ENCODE assay signal across 8 cellular contexts in genomic region chr1:193059282-193060225, GRCh38. TPM values are rescaled to one million over a fixed set of nuclear protein-coding genes. Genes with fewer than 3 reads are reported as not detected.
DNase-seq lines count a peak whose midpoint lies in the region; ATAC-seq and TF ChIP-seq lines count a peak whose summit lies in the region.

Gene RO60, plus strand, starts transcription at chr1:193059612. Its CDS starts 9,443 bp downstream, at chr1:193069055.
Gene UCHL5, minus strand, starts transcription at chr1:193059360. Its CDS starts 100 bp downstream, at chr1:193059260.

- H3K4me1 ChIP-seq in testis, result peaks cover 21% of the 10 kb centered on the region

- peak within 1 kb of the TSS; percentile 95 to 97 for H3K27ac ChIP-seq in testis

- peak within 1 kb of the TSS; percentile 97 to 99 for H3K27ac Mint-ChIP-seq in activated naive CD4-positive, alpha-beta T cell treated with anti-CD3 and anti-CD28 coated beads, Interleukin-2, amount 50 U/mL, for 72 hours

- TF ChIP-seq POLR2A in testis (IDR thresholded peaks at IDR 0.05), result peak; percentile 58

- DNase-seq in GM10248 (ENCODE audit: extremely low spot score) (peak; percentile 93), NCI-H1092 treated with DMSO at 0.1 percent for 48 hours (lab: John Stamatoyannopoulos, UW) (peak; percentile 99), SKM-1 (lab: John Stamatoyannopoulos, UW; ENCODE audit: unreplicated experiment) (peak; percentile 100), glomerular endothelial cell (ENCODE audit: extremely low read depth, low read depth, low spot score) (peak; percentile 78), omental fat pad (ENCODE audit: low spot score) (peak; percentile 72), testis (peak; percentile 98)
- DNase-seq in activated naive CD4-positive, alpha-beta T cell treated with anti-CD3 and anti-CD28 coated beads, Interleukin-2, amount 50 U/mL, for 72 hours (ENCODE audit: low spot score in 2 of 2), result peak; percentile 90 to 96

- ATAC-seq in HG02610 (IDR thresholded peaks at IDR 0.05; ENCODE audit: unreplicated experiment) (peak; percentile 95), omental fat pad (ENCODE audit: low FRiP score) (peak; percentile 98)
- peak; percentile 88 to 95 for ATAC-seq in activated naive CD4-positive, alpha-beta T cell treated with anti-CD3 and anti-CD28 coated beads, Interleukin-2, amount 50 U/mL, for 72 hours

- H3K9me3 Mint-ChIP-seq in activated naive CD4-positive, alpha-beta T cell treated with anti-CD3 and anti-CD28 coated beads, Interleukin-2, amount 50 U/mL, for 72 hours, result no peaks in the 10 kb centered on the region

- 0 to 1% methylated on average over 23 to 80 of the region's 81 CpGs for WGBS in testis, 2 donors

- H3K36me3 ChIP-seq in testis (ENCODE audit: low read depth, missing control alignments), result no peaks in the 10 kb centered on the region

- no peaks in the 10 kb centered on the region for H3K27me3 ChIP-seq in testis

- TF ChIP-seq CTCF in GM10248 (IDR thresholded peaks at IDR 0.05; ENCODE audit: control extremely low read depth, extremely low read depth, low read depth, missing control alignments) (peak; percentile 21), omental fat pad (IDR thresholded peaks at IDR 0.05) (no peak), testis (IDR thresholded peaks at IDR 0.05) (peak in 1 of 3 experiments; percentile 6)

- H3K4me3 ChIP-seq in testis, result peak within 1 kb of the TSS; percentile 91 to 96

- CTCF ChIA-PET in GM10248 (lab: Yijun Ruan, JAX), result interaction anchor here (0.8 to 2.7 kb wide), 13 partner anchors 12 to 254 kb away, joined by 3 to 21 read pairs (median 5); partner anchors contain the start of genes CDC73 and GLRX2

- H3K9me3 ChIP-seq in testis, result no peaks in the 10 kb centered on the region

- POLR2A ChIA-PET in GM10248 (lab: Yijun Ruan, JAX), result interaction anchor here (0.5 to 2.0 kb wide), 5 partner anchors 45 to 253 kb away, joined by 3 to 15 read pairs (median 4); partner anchors contain the start of genes GLRX2 and RGS2

- intact Hi-C loops in testis (cut with DNase I; ENCODE audit: low total_unique reads), result loop anchor here (1.0 kb wide), 1 partner anchor 63 kb away; the partner anchor contains the start of gene CDC73

- H3K36me3 Mint-ChIP-seq in activated naive CD4-positive, alpha-beta T cell treated with anti-CD3 and anti-CD28 coated beads, Interleukin-2, amount 50 U/mL, for 72 hours, result peaks cover 33 to 39% of the 10 kb centered on the region in 2 donors

RNA-seq across cellular contexts. Expression of gene RO60, which starts in this region (rescaled TPM):
- 10 to 100 TPM; 48.2 to 68.9 TPM for total RNA-seq in activated naive CD4-positive, alpha-beta T cell treated with anti-CD3 and anti-CD28 coated beads, Interleukin-2, amount 50 U/mL, for 72 hours
- total RNA-seq in glomerular endothelial cell, result 76.0 and 85.9 TPM in 2 replicates
- 100 to 1,000 TPM in 1 of 4 donors, 10 to 100 TPM in 3; 64.5 to 119 (median 67.9) TPM for total RNA-seq in omental fat pad
- total RNA-seq in testis, result 10 to 100 TPM; 95.8 to 96.3 TPM
- 26.7 TPM for polyA plus RNA-seq in testis (ENCODE audit: insufficient read depth, low read depth, low replicate concordance)

RNA-seq across cellular contexts. Expression of gene UCHL5, which starts in this region (rescaled TPM):
- 10 to 100 TPM; 41.6 to 71.9 TPM for total RNA-seq in activated naive CD4-positive, alpha-beta T cell treated with anti-CD3 and anti-CD28 coated beads, Interleukin-2, amount 50 U/mL, for 72 hours
- total RNA-seq in glomerular endothelial cell, result 17.7 and 31.3 TPM in 2 replicates
- total RNA-seq in omental fat pad, result 10 to 100 TPM; 19.4 to 59.6 (median 26.3) TPM
- 10 to 100 TPM; 38.5 to 55.5 TPM for total RNA-seq in testis
- 17.9 TPM for polyA plus RNA-seq in testis (ENCODE audit: insufficient read depth, low read depth, low replicate concordance)

Comparison
In these comparisons a context has a peak if more than half of its experiments do, and no peak if none do; other contexts are left out.
1. Peak in every context shown above with its lines: DNase-seq, ATAC-seq, H3K4me3 ChIP-seq and H3K27ac ChIP-seq.